ENCODE assay signal across 8 cellular contexts in the genomic region with DNA sequence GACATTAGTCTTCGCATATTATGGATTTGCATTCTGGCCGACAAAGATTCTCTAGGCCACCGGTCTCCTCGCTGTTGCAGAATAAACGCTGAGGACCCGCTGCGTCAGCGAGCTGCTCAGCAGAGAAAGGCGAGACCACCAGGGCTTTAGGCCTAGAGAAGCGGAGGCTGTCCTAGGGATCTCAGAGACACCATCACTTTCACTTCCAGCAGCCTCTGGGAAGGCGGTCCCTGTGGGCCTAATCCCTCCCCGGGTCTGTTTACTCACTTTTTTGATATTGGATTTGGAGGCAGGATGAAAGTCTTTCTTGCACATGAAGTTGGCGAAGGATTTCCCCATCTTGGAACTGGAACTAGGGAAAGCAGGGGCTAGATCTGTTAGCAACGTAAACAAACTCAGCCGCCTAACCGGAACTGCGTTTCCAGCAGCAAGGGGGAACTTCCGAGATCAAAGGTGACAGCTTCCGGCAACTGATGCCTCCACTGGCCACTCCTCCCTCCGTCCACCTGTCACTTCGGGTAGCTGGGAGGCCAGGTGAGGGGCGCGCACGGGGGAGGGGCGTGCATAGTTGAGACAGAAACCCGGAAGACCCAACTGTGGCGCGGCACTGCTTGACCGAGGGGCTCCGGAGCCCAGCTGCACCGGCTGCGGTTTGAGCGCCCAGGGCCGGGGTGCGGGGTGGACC. TPM values are rescaled to one million over a fixed set of nuclear protein-coding genes. Genes with fewer than 3 reads are reported as not detected.
DNase-seq lines count a peak whose midpoint lies in the region; ATAC-seq and TF ChIP-seq lines count a peak whose summit lies in the region.

A gene with protein sequence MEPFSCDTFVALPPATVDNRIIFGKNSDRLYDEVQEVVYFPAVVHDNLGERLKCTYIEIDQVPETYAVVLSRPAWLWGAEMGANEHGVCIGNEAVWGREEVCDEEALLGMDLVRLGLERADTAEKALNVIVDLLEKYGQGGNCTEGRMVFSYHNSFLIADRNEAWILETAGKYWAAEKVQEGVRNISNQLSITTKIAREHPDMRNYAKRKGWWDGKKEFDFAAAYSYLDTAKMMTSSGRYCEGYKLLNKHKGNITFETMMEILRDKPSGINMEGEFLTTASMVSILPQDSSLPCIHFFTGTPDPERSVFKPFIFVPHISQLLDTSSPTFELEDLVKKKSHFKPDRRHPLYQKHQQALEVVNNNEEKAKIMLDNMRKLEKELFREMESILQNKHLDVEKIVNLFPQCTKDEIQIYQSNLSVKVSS (plus strand): TSS at position 447 of the 685 bp plus-strand sequence. CDS start 2,554 bp downstream, outside the sequence.

- peaks cover 32% of the 10 kb centered on the region for H3K36me3 Mint-ChIP-seq in activated CD4-positive, alpha-beta T cell treated with anti-CD3 and anti-CD28 coated beads, Interleukin-2, amount 10 ng/mL, durations not matched to agents 7 days and 5 days (ENCODE audit: low read depth)

- TF ChIP-seq CTCF in BE2C (IDR thresholded peaks at IDR 0.05; ENCODE audit: low read depth, low read length) = no peak

- peak within 1 kb of the TSS; percentile 98 for H3K4me3 Mint-ChIP-seq in activated CD4-positive, alpha-beta T cell treated with anti-CD3 and anti-CD28 coated beads, Interleukin-2, amount 10 ng/mL, durations not matched to agents 7 days and 5 days

- no peaks in the 10 kb centered on the region for H3K27me3 Mint-ChIP-seq in activated CD4-positive, alpha-beta T cell treated with anti-CD3 and anti-CD28 coated beads, Interleukin-2, amount 10 ng/mL, durations not matched to agents 7 days and 5 days

- no peaks in the 10 kb centered on the region for H3K4me1 ChIP-seq in BE2C

- peak; percentile 98 for ATAC-seq in HG03439 (IDR thresholded peaks at IDR 0.05; ENCODE audit: unreplicated experiment)

- peak; percentile 74 for TF ChIP-seq POLR2A in GM19193 (IDR thresholded peaks at IDR 0.05; ENCODE audit: extremely low read depth, insufficient read depth, insufficient read length)

- peak within 1 kb of the TSS; percentile 78 for H3K4me3 ChIP-seq in BE2C (ENCODE audit: low read depth, low read length)

- no peaks in the 10 kb centered on the region for H3K9me3 ChIP-seq in BE2C

- no peaks in the 10 kb centered on the region for H3K36me3 ChIP-seq in BE2C

- no peaks in the 10 kb centered on the region for H3K27me3 ChIP-seq in BE2C

- CTCF ChIA-PET in activated CD4-positive, alpha-beta T cell treated with anti-CD3 and anti-CD28 coated beads, Interleukin-2, amount 10 ng/mL, durations not matched to agents 7 days and 5 days (lab: Charles Lee) = interaction anchor here (1.2 to 1.5 kb wide), 2 partner anchors 26 to 152 kb away, joined by 4 read pairs; no protein-coding TSS in a partner anchor

- H3K4me1 Mint-ChIP-seq in activated CD4-positive, alpha-beta T cell treated with anti-CD3 and anti-CD28 coated beads, Interleukin-2, amount 10 ng/mL, durations not matched to agents 7 days and 5 days = peaks cover 41% of the 10 kb centered on the region

- POLR2A ChIA-PET in activated CD4-positive, alpha-beta T cell treated with anti-CD3 and anti-CD28 coated beads, Interleukin-2, amount 10 ng/mL, durations not matched to agents 7 days and 5 days (lab: Charles Lee) = interaction anchor here (0.5 kb wide), 1 partner anchor 46 kb away, joined by 7 read pairs; no protein-coding TSS in a partner anchor

- H3K27ac Mint-ChIP-seq in activated CD4-positive, alpha-beta T cell treated with anti-CD3 and anti-CD28 coated beads, Interleukin-2, amount 10 ng/mL, durations not matched to agents 7 days and 5 days = peak within 1 kb of the TSS; percentile 98

- peak; percentile 40 for DNase-seq in BE2C
- DNase-seq in NCI-H524 (lab: John Stamatoyannopoulos, UW) = peak; percentile 37 to 76
- peak; percentile 87 for DNase-seq in activated CD4-positive, alpha-beta T cell treated with anti-CD3 and anti-CD28 coated beads, Interleukin-2, amount 10 ng/mL, durations not matched to agents 7 days and 5 days
- peak; percentile 40 for DNase-seq in dedifferentiated amniotic fluid mesenchymal stem cell (ENCODE audit: extremely low spot score)
- DNase-seq in left kidney (ENCODE audit: low read depth, low spot score) = peak; percentile 97
- peak; percentile 74 to 77 for DNase-seq in stimulated activated CD4-positive, alpha-beta T cell treated with anti-CD3 and anti-CD28 coated beads, Interleukin-2, amount 100 ng/mL, for 24 hours

- H3K9me3 Mint-ChIP-seq in activated CD4-positive, alpha-beta T cell treated with anti-CD3 and anti-CD28 coated beads, Interleukin-2, amount 10 ng/mL, durations not matched to agents 7 days and 5 days = no peaks in the 10 kb centered on the region

RNA-seq across cellular contexts. Expression of the gene that starts here (rescaled TPM):
- 14.4 TPM for polyA plus RNA-seq in BE2C (2012; ENCODE audit: insufficient read depth, insufficient read length, low read depth)
- total RNA-seq in activated CD4-positive, alpha-beta T cell treated with anti-CD3 and anti-CD28 coated beads, Interleukin-2, amount 10 ng/mL, durations not matched to agents 7 days and 5 days = 10 to 100 TPM; 16.8 to 16.9 TPM

Comparison
In these comparisons a context has a peak if more than half of its experiments do, and no peak if none do; other contexts are left out.
1. Peak in every context shown above with its lines: DNase-seq, ATAC-seq and H3K4me3 ChIP-seq.
2. DNase-seq: peak in every context shown above with its lines; median percentile 97 in left kidney; 87 in activated CD4-positive, alpha-beta T cell treated with anti-CD3 and anti-CD28 coated beads, Interleukin-2, amount 10 ng/mL, durations not matched to agents 7 days and 5 days; 76 in stimulated activated CD4-positive, alpha-beta T cell treated with anti-CD3 and anti-CD28 coated beads, Interleukin-2, amount 100 ng/mL, for 24 hours; 56 in NCI-H524; 40 in BE2C; 40 in dedifferentiated amniotic fluid mesenchymal stem cell.